ENCODE assay signal across 1 cellular context in genomic region chr6:14000901-14001300, GRCh38.
TF ChIP-seq lines count a peak whose summit lies in the region.

No MANE protein-coding gene starts in this region.

TF ChIP-seq in IMR-90, 13 proteins besides CTCF, POLR2A, EP300 and RAD21:
- no peak for TF ChIP-seq MXI1 (IDR thresholded peaks at IDR 0.05; ENCODE audit: borderline replicate concordance, low read depth, low read length)
- TF ChIP-seq USF2 (IDR thresholded peaks at IDR 0.05; ENCODE audit: low read depth, low read length) = no peak
- TF ChIP-seq ELK1 (IDR thresholded peaks at IDR 0.05; ENCODE audit: borderline replicate concordance, low read depth, low read length) = no peak
TF ChIP-seq in IMR-90: peak in this region for 0.
